ENCODE assay signal across 8 cellular contexts in the genomic region with DNA sequence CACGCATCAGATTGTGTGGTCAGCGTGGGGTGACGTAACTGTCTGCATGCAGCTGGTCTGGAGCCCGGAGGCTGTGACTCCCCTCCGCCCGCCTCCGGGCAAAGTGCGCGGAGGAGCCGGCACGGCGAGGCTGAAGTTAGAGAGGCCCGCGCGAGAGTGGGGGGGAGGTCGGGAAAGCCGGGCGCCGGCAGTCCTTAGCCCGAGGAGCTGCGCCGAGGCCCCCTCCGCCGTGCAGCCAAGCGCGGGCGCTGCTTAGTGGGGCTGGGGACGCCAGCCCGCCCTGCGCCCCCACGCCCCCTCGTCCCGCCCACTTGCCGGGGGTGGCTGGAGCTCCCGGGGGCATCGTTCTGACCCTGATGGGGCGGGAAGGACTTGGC. TPM values are rescaled to one million over a fixed set of nuclear protein-coding genes. Genes with fewer than 3 reads are reported as not detected.
DNase-seq lines count a peak whose midpoint lies in the region; ATAC-seq and TF ChIP-seq lines count a peak whose summit lies in the region.

No MANE protein-coding gene starts in this region.

- intact Hi-C loops in prostate gland (cut with DNase I): loop anchor here (5.0 to 10.0 kb wide), 3 partner anchors 36 to 321 kb away; a partner anchor contains a TSS

- no peak for TF ChIP-seq POLR2A in prostate gland (IDR thresholded peaks at IDR 0.05)

- H3K9me3 Mint-ChIP-seq in CD8-positive, alpha-beta memory T cell: no peaks in the 10 kb centered on the region

- H3K4me3 ChIP-seq in CD8-positive, alpha-beta memory T cell (ENCODE audit: low read length): peak overlapping the region; percentile 80
- H3K4me3 ChIP-seq in prostate gland: peak overlapping the region; percentile 77 to 89

- CTCF ChIA-PET in CD8-positive, alpha-beta memory T cell (lab: Charles Lee): interaction anchor here (1.0 to 2.2 kb wide), 8 partner anchors 10 to 433 kb away, joined by 3 to 13 read pairs (median 4); no protein-coding TSS in a partner anchor

- 0% methylated on average over 11 of the region's 37 CpGs for WGBS in prostate gland

- TF ChIP-seq CTCF in prostate gland (IDR thresholded peaks at IDR 0.05): no peak

- peak overlapping the region; percentile 88 for H3K27ac ChIP-seq in CD8-positive, alpha-beta memory T cell (ENCODE audit: low read depth, low read length)
- peak overlapping the region; percentile 93 to 97 for H3K27ac ChIP-seq in prostate gland

- POLR2A ChIA-PET in CD8-positive, alpha-beta memory T cell (lab: Charles Lee): interaction anchor here (0.6 to 1.6 kb wide), 11 partner anchors 8 to 433 kb away, joined by 3 to 9 read pairs (median 5); a partner anchor contains a TSS

- H3K4me3 Mint-ChIP-seq in CD8-positive, alpha-beta memory T cell: peak overlapping the region; percentile 82 to 97 (median 89)

- DNase-seq in CD8-positive, alpha-beta memory T cell: peak; percentile 44 to 81 (median 57)
- DNase-seq in HK-2 (ENCODE audit: unreplicated experiment) (peak; percentile 77), SKM-1 treated with dmso at 0.1 percent for 144 hours (lab: John Stamatoyannopoulos, UW; ENCODE audit: unreplicated experiment) (peak; percentile 36), anterior cingulate cortex (lab: John Stamatoyannopoulos, UW) (peak in 45 of 58 donors; percentile 13 to 78 (median 53)), hepatic stellate cell (ENCODE audit: low spot score) (peak; percentile 94), prostate gland (ENCODE audit: low spot score) (peak; percentile 39), GDM1 (lab: John Stamatoyannopoulos, UW) (no peak)

- H3K27me3 ChIP-seq in CD8-positive, alpha-beta memory T cell (ENCODE audit: insufficient read depth, low read length, poor library complexity, severe bottlenecking): no peaks in the 10 kb centered on the region
- H3K27me3 ChIP-seq in prostate gland (replicated peaks; ENCODE audit: insufficient read depth): no peaks in the 10 kb centered on the region

- no peaks in the 10 kb centered on the region for H3K9me3 ChIP-seq in CD8-positive, alpha-beta memory T cell (ENCODE audit: low read length)
- no peaks in the 10 kb centered on the region for H3K9me3 ChIP-seq in prostate gland

- H3K27ac Mint-ChIP-seq in CD8-positive, alpha-beta memory T cell: peak overlapping the region; percentile 87 to 97 (median 95)

- H3K36me3 Mint-ChIP-seq in CD8-positive, alpha-beta memory T cell: peaks cover 0 to 12% (median 0%) of the 10 kb centered on the region in 3 donors

- H3K27me3 Mint-ChIP-seq in CD8-positive, alpha-beta memory T cell: peaks cover 0 to 3% of the 10 kb centered on the region in 2 donors

- peaks cover 57% of the 10 kb centered on the region for H3K4me1 ChIP-seq in CD8-positive, alpha-beta memory T cell (ENCODE audit: insufficient read depth, low read length)
- peaks cover 38% of the 10 kb centered on the region for H3K4me1 ChIP-seq in prostate gland (replicated peaks)

- peak; percentile 49 for ATAC-seq in GM19467 (IDR thresholded peaks at IDR 0.05; ENCODE audit: unreplicated experiment)

- H3K36me3 ChIP-seq in CD8-positive, alpha-beta memory T cell (ENCODE audit: insufficient read depth, low read length): no peaks in the 10 kb centered on the region
- H3K36me3 ChIP-seq in prostate gland: no peaks in the 10 kb centered on the region

- H3K4me1 Mint-ChIP-seq in CD8-positive, alpha-beta memory T cell: peaks cover 32 to 58% (median 38%) of the 10 kb centered on the region in 3 donors

RNA-seq across cellular contexts. Expression of a gene that starts 0.4 kb away (rescaled TPM):
- 10 to 100 TPM; 59.9 to 62.9 TPM for total RNA-seq in CD8-positive, alpha-beta memory T cell
- polyA plus RNA-seq in CD8-positive, alpha-beta memory T cell: 103 TPM
- total RNA-seq in prostate gland: 100 to 1,000 TPM; 139 to 183 TPM

RNA-seq across cellular contexts. Expression of a gene that starts 37.6 kb away (rescaled TPM):
- total RNA-seq in CD8-positive, alpha-beta memory T cell: 10 to 100 TPM; 43.2 to 43.6 TPM
- polyA plus RNA-seq in CD8-positive, alpha-beta memory T cell: 66.4 TPM
- total RNA-seq in prostate gland: 100 to 1,000 TPM in 1 of 2 donors, 10 to 100 TPM in 1; 41.9 to 111 TPM

RNA-seq across cellular contexts. Expression of a gene that starts 50.3 kb away (rescaled TPM):
- total RNA-seq in CD8-positive, alpha-beta memory T cell: under 1 TPM; 0.20 to 0.55 TPM
- not detected for polyA plus RNA-seq in CD8-positive, alpha-beta memory T cell
- total RNA-seq in prostate gland: 100 to 1,000 TPM in 1 of 2 donors, 10 to 100 TPM in 1; 77.9 to 136 TPM

Comparison
In these comparisons a context has a peak if more than half of its experiments do, and no peak if none do; other contexts are left out.
1. RNA of a gene that starts 50.3 kb away (total RNA-seq): 77.9 to 136 TPM in prostate gland; 0.20 to 0.55 TPM in CD8-positive, alpha-beta memory T cell; every median in the first group is over 10 times any median in the second.